1 cellular context compared by ENCODE assay signal in the genomic region with DNA sequence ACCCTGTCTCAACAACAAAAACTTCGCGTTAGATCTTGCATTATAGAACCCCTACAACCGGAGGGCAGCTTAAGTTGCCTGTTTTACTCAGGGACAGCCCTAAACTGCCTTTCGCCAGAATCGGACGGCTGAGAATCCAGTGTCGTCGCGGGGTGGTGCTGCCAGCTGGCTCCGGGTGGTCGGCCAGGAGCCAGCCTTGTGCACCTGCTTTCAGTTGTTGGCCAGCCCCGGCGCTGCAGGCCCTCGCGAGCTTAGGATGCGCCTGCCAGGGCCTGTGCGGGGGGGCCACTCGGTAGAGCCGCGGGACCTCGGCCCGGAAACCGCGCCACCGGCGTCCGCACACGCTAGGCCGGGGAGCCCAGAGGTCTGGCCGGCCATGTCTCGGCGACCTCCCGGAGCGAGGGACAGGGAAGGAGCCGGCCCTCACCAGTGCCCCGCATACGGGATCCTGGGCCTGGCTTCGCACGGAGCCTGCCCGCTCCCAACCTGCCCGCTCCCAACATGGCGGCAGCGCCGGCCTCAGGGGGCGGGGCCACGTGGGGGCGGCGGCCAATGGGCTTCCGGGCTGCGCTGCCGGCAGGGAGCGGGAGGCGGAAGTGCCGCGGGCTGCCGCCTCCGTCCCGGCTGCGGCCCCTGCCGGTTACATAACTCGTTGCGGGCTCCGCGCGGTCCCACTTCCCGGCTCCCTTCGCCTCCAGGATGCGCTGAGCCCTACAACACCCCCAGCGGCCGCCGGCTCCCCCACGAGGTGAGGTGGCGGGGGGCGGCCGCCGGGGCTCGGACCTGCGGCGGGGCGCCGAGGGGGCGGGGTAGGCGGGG.
A peak's percentile ranks its signal among the peaks of the same experiment; 100 is the strongest.
TF ChIP-seq lines count a peak whose summit lies in the region.

No MANE protein-coding gene starts in this region.

TF ChIP-seq in IMR-90, 13 proteins besides CTCF, POLR2A, EP300 and RAD21:
- TF ChIP-seq NFE2L2 (IDR thresholded peaks at IDR 0.05; ENCODE audit: low read depth, low read length) (no peak), RFX5 (IDR thresholded peaks at IDR 0.05; ENCODE audit: low read depth, low read length) (no peak), BHLHE40 (IDR thresholded peaks at IDR 0.05; ENCODE audit: low read depth, low read length) (no peak), MAFK (IDR thresholded peaks at IDR 0.05; ENCODE audit: low read depth, low read length) (no peak), MAZ (IDR thresholded peaks at IDR 0.05; ENCODE audit: borderline replicate concordance, low read depth, low read length) (peak; percentile 74; the same call in 1 of the 2 replicates), MXI1 (IDR thresholded peaks at IDR 0.05; ENCODE audit: borderline replicate concordance, low read depth, low read length) (no peak), SMC3 (IDR thresholded peaks at IDR 0.05; ENCODE audit: low read depth, low read length) (peak; percentile 38), RCOR1 (IDR thresholded peaks at IDR 0.05; ENCODE audit: insufficient replicate concordance, low read length) (no peak), FOS (IDR thresholded peaks at IDR 0.05; ENCODE audit: low read depth, low read length) (no peak), CEBPB (IDR thresholded peaks at IDR 0.05; ENCODE audit: low read depth, low read length) (peak; percentile 49), CHD1 (IDR thresholded peaks at IDR 0.05; ENCODE audit: low read depth, low read length) (no peak)
- TF ChIP-seq, protein P1, sequence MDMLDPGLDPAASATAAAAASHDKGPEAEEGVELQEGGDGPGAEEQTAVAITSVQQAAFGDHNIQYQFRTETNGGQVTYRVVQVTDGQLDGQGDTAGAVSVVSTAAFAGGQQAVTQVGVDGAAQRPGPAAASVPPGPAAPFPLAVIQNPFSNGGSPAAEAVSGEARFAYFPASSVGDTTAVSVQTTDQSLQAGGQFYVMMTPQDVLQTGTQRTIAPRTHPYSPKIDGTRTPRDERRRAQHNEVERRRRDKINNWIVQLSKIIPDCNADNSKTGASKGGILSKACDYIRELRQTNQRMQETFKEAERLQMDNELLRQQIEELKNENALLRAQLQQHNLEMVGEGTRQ (IDR thresholded peaks at IDR 0.05; ENCODE audit: low read depth, low read length), result peak; percentile 97
- TF ChIP-seq, protein P2, sequence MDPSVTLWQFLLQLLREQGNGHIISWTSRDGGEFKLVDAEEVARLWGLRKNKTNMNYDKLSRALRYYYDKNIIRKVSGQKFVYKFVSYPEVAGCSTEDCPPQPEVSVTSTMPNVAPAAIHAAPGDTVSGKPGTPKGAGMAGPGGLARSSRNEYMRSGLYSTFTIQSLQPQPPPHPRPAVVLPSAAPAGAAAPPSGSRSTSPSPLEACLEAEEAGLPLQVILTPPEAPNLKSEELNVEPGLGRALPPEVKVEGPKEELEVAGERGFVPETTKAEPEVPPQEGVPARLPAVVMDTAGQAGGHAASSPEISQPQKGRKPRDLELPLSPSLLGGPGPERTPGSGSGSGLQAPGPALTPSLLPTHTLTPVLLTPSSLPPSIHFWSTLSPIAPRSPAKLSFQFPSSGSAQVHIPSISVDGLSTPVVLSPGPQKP (IDR thresholded peaks at IDR 0.05; ENCODE audit: borderline replicate concordance, low read depth, low read length), result no peak
